In the genomic region with DNA sequence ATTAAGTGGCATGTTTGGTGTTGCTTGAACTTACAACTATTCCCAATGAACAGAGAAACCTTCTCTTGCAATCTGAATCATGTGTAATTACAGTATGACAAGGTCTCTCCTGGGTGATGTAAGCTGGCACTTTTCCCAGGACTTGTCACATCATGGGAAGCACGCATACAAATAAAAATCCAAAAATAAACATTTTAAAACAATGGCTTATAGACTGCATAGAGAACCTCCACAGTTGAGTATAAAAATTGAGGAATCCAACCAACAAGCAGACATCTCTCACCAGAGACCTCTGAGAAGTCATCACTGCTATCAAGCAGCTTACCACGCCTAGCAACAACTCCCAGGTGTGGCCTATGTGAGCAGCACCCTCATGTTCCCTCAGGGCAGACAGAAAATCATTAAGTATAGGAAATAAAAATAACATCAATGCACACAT, we compare ENCODE assay signal across 9 cellular contexts. TPM values are rescaled to one million over a fixed set of nuclear protein-coding genes. Genes with fewer than 3 reads are reported as not detected.
DNase-seq lines count a peak whose midpoint lies in the region; ATAC-seq, FAIRE-seq and TF ChIP-seq lines count a peak whose summit lies in the region.
"Had no signal": no experiment of that assay in that cellular context is flagged by ENCODE, and none has a peak within 500 bp of the region (broad histone marks: within the 10 kb centered on the region; RNA-seq: fewer than 3 reads in every experiment).

No MANE protein-coding gene starts in this region.

- no TSS peak for BruUV-seq in A673 (replicated peaks; lab: Mats Ljungman, UMichigan)

- no peaks in the 10 kb centered on the region for H3K9me3 Mint-ChIP-seq in effector memory CD8-positive, alpha-beta T cell

- peak overlapping the region; percentile 97 for H3K27ac Mint-ChIP-seq in T-helper 17 cell
- peak overlapping the region in 1 of 2 donors; percentile 44 for H3K27ac Mint-ChIP-seq in effector memory CD8-positive, alpha-beta T cell

- TF ChIP-seq CTCF in A673 (conservative IDR thresholded peaks at IDR 0.05; ENCODE audit: low read depth, low read length) = no peak

- DNase-seq in A673 (ENCODE audit: low spot score) (peak; percentile 32), H54 (ENCODE audit: insufficient read length, low spot score) (peak; percentile 72), T-helper 17 cell (no peak), glomerular visceral epithelial cell (ENCODE audit: extremely low spot score) (peak; percentile 37), T1000 (lab: John Stamatoyannopoulos, UW) (no peak)
- no peak for DNase-seq in effector memory CD8-positive, alpha-beta T cell
- DNase-seq in stimulated activated CD4-positive, alpha-beta T cell treated with anti-CD3 and anti-CD28 coated beads, Interleukin-4, amount 100 ng/mL, for 24 hours = no peak
- DNase-seq: midbrain had no signal

- intact Hi-C loops in A673 (cut with micrococcal nuclease; ENCODE audit: unreplicated experiment) = no loop called here

- H3K4me1 Mint-ChIP-seq in T-helper 17 cell = peaks cover 38% of the 10 kb centered on the region
- H3K4me1 Mint-ChIP-seq in effector memory CD8-positive, alpha-beta T cell (ENCODE audit: low read depth in 2 of 2) = peaks cover 24 to 43% of the 10 kb centered on the region in 2 donors

- peaks cover 16% of the 10 kb centered on the region for H3K4me1 ChIP-seq in A673 (ENCODE audit: insufficient read depth, low read length, poor library complexity, severe bottlenecking)

- no peaks in the 10 kb centered on the region for H3K36me3 ChIP-seq in A673 (ENCODE audit: insufficient read depth, low read length, poor library complexity, severe bottlenecking)

- H3K36me3 Mint-ChIP-seq in T-helper 17 cell (ENCODE audit: low read depth) = no peaks in the 10 kb centered on the region
- peaks cover 28% of the 10 kb centered on the region for H3K36me3 Mint-ChIP-seq in effector memory CD8-positive, alpha-beta T cell (ENCODE audit: insufficient read depth)

- no peaks in the 10 kb centered on the region for H3K27me3 ChIP-seq in A673 (replicated peaks; ENCODE audit: insufficient read depth, low read depth, low read length, poor library complexity)

- H3K9me3 ChIP-seq in A673 (ENCODE audit: low read depth, low read length, poor library complexity, severe bottlenecking) (no peaks in the 10 kb centered on the region), T-helper 17 cell (ENCODE audit: control insufficient read depth, low read length, poor library complexity, severe bottlenecking) (no peaks in the 10 kb centered on the region)

- H3K27ac ChIP-seq in A673 (ENCODE audit: low read depth, low read length, poor library complexity, severe bottlenecking) = no peak overlapping the region

- no peak for TF ChIP-seq POLR2A in H54 (IDR thresholded peaks at IDR 0.05; ENCODE audit: low read depth, low read length)

- no peak for ATAC-seq in T-helper 17 cell
- ATAC-seq in effector memory CD8-positive, alpha-beta T cell (replicated peaks) = no peak
- ATAC-seq in HG03432 (IDR thresholded peaks at IDR 0.05; ENCODE audit: unreplicated experiment) = no peak

- no peak overlapping the region for H3K4me3 Mint-ChIP-seq in T-helper 17 cell
- H3K4me3 Mint-ChIP-seq in effector memory CD8-positive, alpha-beta T cell = no peak overlapping the region

- no peaks in the 10 kb centered on the region for H3K27me3 Mint-ChIP-seq in T-helper 17 cell
- H3K27me3 Mint-ChIP-seq in effector memory CD8-positive, alpha-beta T cell = no peaks in the 10 kb centered on the region

- CTCF ChIA-PET in A673 (lab: Charles Lee) = no interaction called here

- H3K4me3 ChIP-seq in A673 (ENCODE audit: low read depth, low read length, poor library complexity, severe bottlenecking) = no peak overlapping the region

- FAIRE-seq in H54 (lab: Jason Lieb, UNC) = peak; percentile 84

- POLR2A ChIA-PET in A673 (lab: Charles Lee; ENCODE audit: low non-redundant PET) = no interaction called here

RNA-seq across cellular contexts. Expression of a gene that starts 3.9 kb away (rescaled TPM):
- total RNA-seq in A673 (2021) (24.2 and 28.5 TPM in 2 replicates), T-helper 17 cell (10 to 100 TPM; 37.2 to 47.1 TPM)

Comparison
In these comparisons a context has a peak if more than half of its experiments do, and no peak if none do; other contexts are left out.
1. DNase-seq: peak in A673 (single experiment), H54 (single experiment) and glomerular visceral epithelial cell (single experiment); none in T-helper 17 cell (0 of 3), T1000 (single experiment), effector memory CD8-positive, alpha-beta T cell (0 of 3) and stimulated activated CD4-positive, alpha-beta T cell treated with anti-CD3 and anti-CD28 coated beads, Interleukin-4, amount 100 ng/mL, for 24 hours (single experiment).